Comparison of ENCODE assay signal across 1 cellular context in the genomic region with DNA sequence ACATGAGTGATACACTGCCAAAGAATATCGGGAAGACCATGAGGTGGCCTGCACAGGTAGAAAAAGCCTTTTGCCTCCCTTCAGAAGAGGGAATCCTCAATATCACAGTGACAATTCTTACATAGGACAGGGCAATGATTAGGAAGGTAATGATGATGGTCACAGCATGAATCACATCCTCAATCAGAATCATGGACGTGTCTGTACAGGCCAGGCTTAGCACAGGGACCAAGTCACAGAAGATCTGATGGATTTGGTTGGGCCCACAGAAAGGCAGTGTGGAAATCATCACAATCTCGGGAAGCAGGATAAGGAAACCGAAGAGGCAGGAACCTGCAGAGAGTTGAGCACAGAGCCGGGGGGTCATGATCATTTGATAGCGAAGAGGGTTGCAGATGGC.
TF ChIP-seq lines count a peak whose summit lies in the region.

No MANE protein-coding gene starts in this region.

TF ChIP-seq in GM23338, 12 proteins besides CTCF, POLR2A, EP300 and RAD21 (continued from another document):
- TF ChIP-seq, protein P1, sequence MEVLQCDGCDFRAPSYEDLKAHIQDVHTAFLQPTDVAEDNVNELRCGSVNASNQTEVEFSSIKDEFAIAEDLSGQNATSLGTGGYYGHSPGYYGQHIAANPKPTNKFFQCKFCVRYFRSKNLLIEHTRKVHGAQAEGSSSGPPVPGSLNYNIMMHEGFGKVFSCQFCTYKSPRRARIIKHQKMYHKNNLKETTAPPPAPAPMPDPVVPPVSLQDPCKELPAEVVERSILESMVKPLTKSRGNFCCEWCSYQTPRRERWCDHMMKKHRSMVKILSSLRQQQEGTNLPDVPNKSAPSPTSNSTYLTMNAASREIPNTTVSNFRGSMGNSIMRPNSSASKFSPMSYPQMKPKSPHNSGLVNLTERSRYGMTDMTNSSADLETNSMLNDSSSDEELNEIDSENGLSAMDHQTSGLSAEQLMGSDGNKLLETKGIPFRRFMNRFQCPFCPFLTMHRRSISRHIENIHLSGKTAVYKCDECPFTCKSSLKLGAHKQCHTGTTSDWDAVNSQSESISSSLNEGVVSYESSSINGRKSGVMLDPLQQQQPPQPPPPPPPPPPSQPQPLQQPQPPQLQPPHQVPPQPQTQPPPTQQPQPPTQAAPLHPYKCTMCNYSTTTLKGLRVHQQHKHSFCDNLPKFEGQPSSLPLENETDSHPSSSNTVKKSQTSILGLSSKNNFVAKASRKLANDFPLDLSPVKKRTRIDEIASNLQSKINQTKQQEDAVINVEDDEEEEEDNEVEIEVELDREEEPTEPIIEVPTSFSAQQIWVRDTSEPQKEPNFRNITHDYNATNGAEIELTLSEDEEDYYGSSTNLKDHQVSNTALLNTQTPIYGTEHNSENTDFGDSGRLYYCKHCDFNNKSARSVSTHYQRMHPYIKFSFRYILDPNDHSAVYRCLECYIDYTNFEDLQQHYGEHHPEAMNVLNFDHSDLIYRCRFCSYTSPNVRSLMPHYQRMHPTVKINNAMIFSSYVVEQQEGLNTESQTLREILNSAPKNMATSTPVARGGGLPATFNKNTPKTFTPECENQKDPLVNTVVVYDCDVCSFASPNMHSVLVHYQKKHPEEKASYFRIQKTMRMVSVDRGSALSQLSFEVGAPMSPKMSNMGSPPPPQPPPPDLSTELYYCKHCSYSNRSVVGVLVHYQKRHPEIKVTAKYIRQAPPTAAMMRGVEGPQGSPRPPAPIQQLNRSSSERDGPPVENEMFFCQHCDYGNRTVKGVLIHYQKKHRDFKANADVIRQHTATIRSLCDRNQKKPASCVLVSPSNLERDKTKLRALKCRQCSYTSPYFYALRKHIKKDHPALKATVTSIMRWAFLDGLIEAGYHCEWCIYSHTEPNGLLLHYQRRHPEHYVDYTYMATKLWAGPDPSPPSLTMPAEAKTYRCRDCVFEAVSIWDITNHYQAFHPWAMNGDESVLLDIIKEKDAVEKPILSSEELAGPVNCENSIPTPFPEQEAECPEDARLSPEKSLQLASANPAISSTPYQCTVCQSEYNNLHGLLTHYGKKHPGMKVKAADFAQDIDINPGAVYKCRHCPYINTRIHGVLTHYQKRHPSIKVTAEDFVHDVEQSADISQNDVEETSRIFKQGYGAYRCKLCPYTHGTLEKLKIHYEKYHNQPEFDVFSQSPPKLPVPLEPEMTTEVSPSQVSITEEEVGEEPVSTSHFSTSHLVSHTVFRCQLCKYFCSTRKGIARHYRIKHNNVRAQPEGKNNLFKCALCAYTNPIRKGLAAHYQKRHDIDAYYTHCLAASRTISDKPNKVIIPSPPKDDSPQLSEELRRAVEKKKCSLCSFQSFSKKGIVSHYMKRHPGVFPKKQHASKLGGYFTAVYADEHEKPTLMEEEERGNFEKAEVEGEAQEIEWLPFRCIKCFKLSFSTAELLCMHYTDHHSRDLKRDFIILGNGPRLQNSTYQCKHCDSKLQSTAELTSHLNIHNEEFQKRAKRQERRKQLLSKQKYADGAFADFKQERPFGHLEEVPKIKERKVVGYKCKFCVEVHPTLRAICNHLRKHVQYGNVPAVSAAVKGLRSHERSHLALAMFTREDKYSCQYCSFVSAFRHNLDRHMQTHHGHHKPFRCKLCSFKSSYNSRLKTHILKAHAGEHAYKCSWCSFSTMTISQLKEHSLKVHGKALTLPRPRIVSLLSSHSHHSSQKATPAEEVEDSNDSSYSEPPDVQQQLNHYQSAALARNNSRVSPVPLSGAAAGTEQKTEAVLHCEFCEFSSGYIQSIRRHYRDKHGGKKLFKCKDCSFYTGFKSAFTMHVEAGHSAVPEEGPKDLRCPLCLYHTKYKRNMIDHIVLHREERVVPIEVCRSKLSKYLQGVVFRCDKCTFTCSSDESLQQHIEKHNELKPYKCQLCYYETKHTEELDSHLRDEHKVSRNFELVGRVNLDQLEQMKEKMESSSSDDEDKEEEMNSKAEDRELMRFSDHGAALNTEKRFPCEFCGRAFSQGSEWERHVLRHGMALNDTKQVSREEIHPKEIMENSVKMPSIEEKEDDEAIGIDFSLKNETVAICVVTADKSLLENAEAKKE (CRISPR knock-in tag; IDR thresholded peaks at IDR 0.05): no peak
- no peak for TF ChIP-seq EZH2 (IDR thresholded peaks at IDR 0.05; ENCODE audit: low read depth, unreplicated experiment)
- TF ChIP-seq, protein P2, sequence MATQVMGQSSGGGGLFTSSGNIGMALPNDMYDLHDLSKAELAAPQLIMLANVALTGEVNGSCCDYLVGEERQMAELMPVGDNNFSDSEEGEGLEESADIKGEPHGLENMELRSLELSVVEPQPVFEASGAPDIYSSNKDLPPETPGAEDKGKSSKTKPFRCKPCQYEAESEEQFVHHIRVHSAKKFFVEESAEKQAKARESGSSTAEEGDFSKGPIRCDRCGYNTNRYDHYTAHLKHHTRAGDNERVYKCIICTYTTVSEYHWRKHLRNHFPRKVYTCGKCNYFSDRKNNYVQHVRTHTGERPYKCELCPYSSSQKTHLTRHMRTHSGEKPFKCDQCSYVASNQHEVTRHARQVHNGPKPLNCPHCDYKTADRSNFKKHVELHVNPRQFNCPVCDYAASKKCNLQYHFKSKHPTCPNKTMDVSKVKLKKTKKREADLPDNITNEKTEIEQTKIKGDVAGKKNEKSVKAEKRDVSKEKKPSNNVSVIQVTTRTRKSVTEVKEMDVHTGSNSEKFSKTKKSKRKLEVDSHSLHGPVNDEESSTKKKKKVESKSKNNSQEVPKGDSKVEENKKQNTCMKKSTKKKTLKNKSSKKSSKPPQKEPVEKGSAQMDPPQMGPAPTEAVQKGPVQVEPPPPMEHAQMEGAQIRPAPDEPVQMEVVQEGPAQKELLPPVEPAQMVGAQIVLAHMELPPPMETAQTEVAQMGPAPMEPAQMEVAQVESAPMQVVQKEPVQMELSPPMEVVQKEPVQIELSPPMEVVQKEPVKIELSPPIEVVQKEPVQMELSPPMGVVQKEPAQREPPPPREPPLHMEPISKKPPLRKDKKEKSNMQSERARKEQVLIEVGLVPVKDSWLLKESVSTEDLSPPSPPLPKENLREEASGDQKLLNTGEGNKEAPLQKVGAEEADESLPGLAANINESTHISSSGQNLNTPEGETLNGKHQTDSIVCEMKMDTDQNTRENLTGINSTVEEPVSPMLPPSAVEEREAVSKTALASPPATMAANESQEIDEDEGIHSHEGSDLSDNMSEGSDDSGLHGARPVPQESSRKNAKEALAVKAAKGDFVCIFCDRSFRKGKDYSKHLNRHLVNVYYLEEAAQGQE (IDR thresholded peaks at IDR 0.05; ENCODE audit: unreplicated experiment): no peak
- TF ChIP-seq CREB1 (CRISPR knock-in tag; IDR thresholded peaks at IDR 0.05; ENCODE audit: low read depth): no peak
- no peak for TF ChIP-seq ZNF114 (CRISPR knock-in tag; IDR thresholded peaks at IDR 0.05)
- TF ChIP-seq EZH2phosphoT487 (IDR thresholded peaks at IDR 0.05; ENCODE audit: unreplicated experiment): no peak
TF ChIP-seq in GM23338: peak in this region for 0.
